10 cellular contexts compared by ENCODE assay signal in genomic region chr3:14413381-14414071, GRCh38. TPM values are rescaled to one million over a fixed set of nuclear protein-coding genes. Genes with fewer than 3 reads are reported as not detected.
DNase-seq lines count a peak whose midpoint lies in the region; ATAC-seq and TF ChIP-seq lines count a peak whose summit lies in the region.
"Had no signal": no experiment of that assay in that cellular context is flagged by ENCODE, and none has a peak within 500 bp of the region (broad histone marks: within the 10 kb centered on the region; RNA-seq: fewer than 3 reads in every experiment).

No MANE protein-coding gene starts in this region.

- TF ChIP-seq POLR2A in transverse colon (IDR thresholded peaks at IDR 0.05): no peak

- 50 to 63% methylated on average over 1 to 11 of the region's 11 CpGs for WGBS in transverse colon (ENCODE audit: low coverage in 1 of 2), 2 donors

- H3K4me3 Mint-ChIP-seq in chondrocyte (ENCODE audit: unreplicated experiment): no peak overlapping the region

- peaks cover 97 to 99% of the 10 kb centered on the region in 2 experiments for H3K4me1 ChIP-seq in neutrophil (ENCODE audit: control insufficient read depth in 1 of 2, insufficient read depth in 1 of 2, low read depth in 1 of 2, low read length in 1 of 2)
- peaks cover 0 to 13% (median 2%) of the 10 kb centered on the region in 4 donors for H3K4me1 ChIP-seq in transverse colon

- in situ Hi-C loops in transverse colon (cut with MboI; ENCODE audit: low pct_ligation_motif_present in 1 of 4, low pct_unique_long_range_greater_than_20kb in 1 of 4, low sequenced_read_pairs in 3 of 4): no loop called here

- H3K9me3 Mint-ChIP-seq in chondrocyte (ENCODE audit: low read depth): no peaks in the 10 kb centered on the region

- H3K27me3 ChIP-seq in neutrophil: no peaks in the 10 kb centered on the region
- H3K27me3 ChIP-seq in transverse colon: no peaks in the 10 kb centered on the region
- H3K27me3 ChIP-seq: MG63 had no signal

- no peaks in the 10 kb centered on the region for H3K27me3 Mint-ChIP-seq in chondrocyte (ENCODE audit: low read depth)

- H3K4me3 ChIP-seq in neutrophil (ENCODE audit: low read depth in 1 of 2, low read length in 1 of 2): peak overlapping the region; percentile 40 to 58
- no peak overlapping the region for H3K4me3 ChIP-seq in transverse colon
- H3K4me3 ChIP-seq: MG63 had no signal

- no peak for TF ChIP-seq EP300 in transverse colon (IDR thresholded peaks at IDR 0.05; ENCODE audit: low read depth)

- no peak for TF ChIP-seq CTCF in chondrocyte (IDR thresholded peaks at IDR 0.05)
- TF ChIP-seq CTCF in neutrophil (IDR thresholded peaks at IDR 0.05): no peak
- TF ChIP-seq CTCF in transverse colon (IDR thresholded peaks at IDR 0.05): no peak

- peak overlapping the region; percentile 49 for H3K27ac Mint-ChIP-seq in chondrocyte (ENCODE audit: unreplicated experiment)

- no peaks in the 10 kb centered on the region for H3K9me3 ChIP-seq in neutrophil
- no peaks in the 10 kb centered on the region for H3K9me3 ChIP-seq in transverse colon
- H3K9me3 ChIP-seq: MG63 had no signal

- no peak for ATAC-seq in HG03565 (IDR thresholded peaks at IDR 0.05; ENCODE audit: unreplicated experiment)

- H3K27ac ChIP-seq in neutrophil (peak overlapping the region; percentile 98), transverse colon (no peak overlapping the region)

- H3K4me1 Mint-ChIP-seq in chondrocyte (ENCODE audit: low read depth): peaks cover 70% of the 10 kb centered on the region

- DNase-seq in ELF-1 (ENCODE audit: low read depth, low spot score) (peak; percentile 83), NCI-H2029 (lab: John Stamatoyannopoulos, UW) (peak; percentile 64), chondrocyte (ENCODE audit: low spot score) (no peak), transverse colon (no peak), NCI-H524 treated with DMSO at 0.1 percent for 48 hours (lab: John Stamatoyannopoulos, UW) (no peak)
- no peak for DNase-seq in activated CD8-positive, alpha-beta memory T cell treated with anti-CD3 and anti-CD28 coated beads, Interleukin-2, amount 50 U/mL, for 4 hours
- DNase-seq: activated CD8-positive, alpha-beta memory T cell treated with anti-CD3 and anti-CD28 coated beads for 24 hours had no signal

- intact Hi-C loops in transverse colon (cut with DNase I; ENCODE audit: low total_unique reads): no loop called here

- H3K36me3 ChIP-seq in neutrophil (peaks cover 80% of the 10 kb centered on the region), transverse colon (no peaks in the 10 kb centered on the region)
- H3K36me3 ChIP-seq: MG63 had no signal

- peaks cover 7% of the 10 kb centered on the region for H3K36me3 Mint-ChIP-seq in chondrocyte (ENCODE audit: low read depth)

RNA-seq across cellular contexts. Expression of gene SLC6A6, which starts 11.1 kb away (rescaled TPM):
- total RNA-seq in chondrocyte (46.0 to 63.9 TPM (median 48.0 TPM) in 3 replicates), transverse colon (10 to 100 TPM in 1 of 4 donors, 1 to 10 TPM in 3; 4.4 to 10.5 (median 7.7) TPM)

Comparison
In these comparisons a context has a peak if more than half of its experiments do, and no peak if none do; other contexts are left out.
1. DNase-seq: peak in ELF-1 (single experiment) and NCI-H2029 (single experiment); none in chondrocyte (single experiment), transverse colon (single experiment), activated CD8-positive, alpha-beta memory T cell treated with anti-CD3 and anti-CD28 coated beads, Interleukin-2, amount 50 U/mL, for 4 hours (single experiment) and NCI-H524 treated with DMSO at 0.1 percent for 48 hours (single experiment).
2. H3K4me3 ChIP-seq: peak in neutrophil (2 of 2); none in transverse colon (0 of 4).